ENCODE assay signal across 1 cellular context in the genomic region with DNA sequence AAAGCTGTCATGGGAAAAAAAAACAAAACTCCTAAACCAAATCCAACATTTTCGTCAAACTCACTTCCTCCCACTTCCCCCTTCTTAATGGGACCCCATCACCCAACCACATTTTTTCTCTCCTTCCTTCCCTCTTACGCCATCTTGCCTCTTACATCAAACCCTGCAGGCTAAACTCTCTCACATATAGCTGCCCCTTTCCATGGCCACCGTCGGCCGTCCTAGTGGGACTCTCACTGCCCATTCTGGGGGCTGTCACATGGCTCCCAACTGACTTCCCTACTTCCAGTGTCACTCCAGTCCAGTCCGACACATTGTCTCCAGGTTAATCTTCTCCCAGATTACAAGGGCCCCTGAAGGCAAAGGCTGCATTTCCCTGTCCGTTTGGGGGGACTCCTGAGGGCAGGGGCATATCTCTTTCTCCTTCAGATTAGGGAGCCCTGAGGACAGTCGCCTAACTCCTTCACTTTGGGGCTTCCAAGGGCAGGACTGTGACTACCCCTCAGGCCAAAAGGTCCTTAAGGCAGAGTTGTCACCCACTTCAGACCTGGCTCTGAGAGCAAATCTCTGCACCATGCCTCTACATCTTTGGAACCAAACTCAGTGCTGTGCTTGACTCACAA.
TF ChIP-seq lines count a peak whose summit lies in the region.

No MANE protein-coding gene starts in this region.

TF ChIP-seq in A549, 52 proteins besides CTCF, POLR2A, EP300 and RAD21 (continued from another document):
- TF ChIP-seq EHF (CRISPR knock-in tag; IDR thresholded peaks at IDR 0.05) (no peak), JUN (IDR thresholded peaks at IDR 0.05) (no peak), RNF2 (IDR thresholded peaks at IDR 0.05; ENCODE audit: borderline replicate concordance, low read depth) (no peak), TP53 (CRISPR knock-in tag; IDR thresholded peaks at IDR 0.05) (no peak), FOSL2 (IDR thresholded peaks at IDR 0.05) (no peak), FOSL2 (CRISPR knock-in tag; IDR thresholded peaks at IDR 0.05) (no peak), CHD4 (IDR thresholded peaks at IDR 0.05; ENCODE audit: borderline replicate concordance) (no peak), PHF8 (IDR thresholded peaks at IDR 0.05; ENCODE audit: borderline replicate concordance, low read depth) (no peak)
